1 cellular context compared by ENCODE assay signal in genomic region chr16:718389-718788, GRCh38.
TF ChIP-seq lines count a peak whose summit lies in the region.

No MANE protein-coding gene starts in this region.

TF ChIP-seq in H1, 55 proteins besides CTCF, POLR2A, EP300 and RAD21:
- TF ChIP-seq TEAD4 (IDR thresholded peaks at IDR 0.05; ENCODE audit: low read depth, low read length) (no peak), JUN (IDR thresholded peaks at IDR 0.05; ENCODE audit: low read depth, low read length) (no peak), ASH2L (IDR thresholded peaks at IDR 0.05; ENCODE audit: low read length) (no peak), KDM5A (IDR thresholded peaks at IDR 0.05; ENCODE audit: low read length) (no peak), SIX5 (IDR thresholded peaks at IDR 0.05; ENCODE audit: low read depth, low read length) (no peak), BRCA1 (IDR thresholded peaks at IDR 0.05; ENCODE audit: low read depth, low read length) (no peak), EZH2 (IDR thresholded peaks at IDR 0.05; ENCODE audit: low read depth, low read length, severe bottlenecking) (no peak), E2F6 (IDR thresholded peaks at IDR 0.05) (no peak), CHD7 (IDR thresholded peaks at IDR 0.05; ENCODE audit: insufficient replicate concordance, low read length) (no peak), KDM1A (IDR thresholded peaks at IDR 0.05; ENCODE audit: borderline replicate concordance, low read length) (no peak), RBBP5 (IDR thresholded peaks at IDR 0.05; ENCODE audit: borderline replicate concordance, low read depth, low read length) (no peak), MAFK (IDR thresholded peaks at IDR 0.05; ENCODE audit: low read depth, low read length) (no peak), POLR2AphosphoS5 (IDR thresholded peaks at IDR 0.05; ENCODE audit: low read depth, low read length) (no peak), NRF1 (IDR thresholded peaks at IDR 0.05; ENCODE audit: low read depth, low read length) (no peak), SUZ12 (IDR thresholded peaks at IDR 0.05; ENCODE audit: low read length) (no peak), POU5F1 (IDR thresholded peaks at IDR 0.05; ENCODE audit: low read depth, low read length) (no peak), SIN3A (conservative IDR thresholded peaks at IDR 0.05 in 1 of 2, IDR thresholded peaks at IDR 0.05 in 1 of 2; ENCODE audit: low read depth in 1 of 2, low read length in 2 of 2) (no peak), CHD1 (IDR thresholded peaks at IDR 0.05; ENCODE audit: low read depth, low read length) (no peak)
